In the genomic region with DNA sequence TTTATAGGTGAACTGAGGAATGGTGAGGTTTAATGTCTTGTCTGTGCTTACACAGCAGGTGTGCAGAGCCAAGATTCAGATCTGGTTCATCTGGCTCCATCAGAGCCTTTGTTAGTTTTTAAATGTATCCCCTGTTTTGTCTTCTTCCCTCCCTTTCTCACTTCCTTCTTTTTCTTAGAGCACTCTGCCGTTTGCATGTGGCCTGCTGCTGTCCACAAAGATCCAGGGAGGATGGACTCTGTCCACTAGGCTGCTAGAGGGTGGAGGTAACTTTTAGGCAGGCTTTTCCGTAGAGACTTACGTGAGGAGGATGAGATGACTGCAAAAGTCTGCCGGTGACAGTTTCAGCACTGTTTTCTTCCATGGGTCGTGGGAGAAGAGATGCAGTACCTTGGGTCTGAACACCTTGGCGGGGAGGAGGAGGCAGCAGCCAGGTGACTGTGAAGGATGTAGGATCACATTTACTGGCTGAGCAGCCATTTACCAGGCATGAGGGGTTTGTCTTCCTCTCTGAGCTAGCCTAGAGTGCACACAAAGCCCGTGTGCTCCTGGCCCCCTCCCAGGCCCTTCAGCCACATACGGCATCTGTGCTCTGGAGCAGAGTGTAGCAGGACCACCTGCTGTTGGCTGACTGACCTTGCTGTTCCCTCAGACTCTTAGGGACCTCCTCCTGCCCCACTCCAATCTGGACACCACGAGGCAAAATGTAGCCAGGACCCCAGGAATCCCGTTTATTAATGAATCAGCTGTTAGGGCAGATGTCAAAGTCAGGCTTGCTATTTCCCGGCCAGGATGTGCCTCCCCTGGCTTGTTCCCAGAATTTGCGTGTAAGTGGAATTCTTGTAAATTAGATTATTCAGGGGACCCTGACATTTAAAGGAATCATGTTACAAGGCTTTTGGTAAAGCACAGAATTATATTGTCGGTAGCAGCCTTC, we compare ENCODE assay signal across 9 cellular contexts. TPM values are rescaled to one million over a fixed set of nuclear protein-coding genes. Genes with fewer than 3 reads are reported as not detected.
DNase-seq lines count a peak whose midpoint lies in the region; ATAC-seq and TF ChIP-seq lines count a peak whose summit lies in the region.
"Had no signal": no experiment of that assay in that cellular context is flagged by ENCODE, and none has a peak within 500 bp of the region (broad histone marks: within the 10 kb centered on the region; RNA-seq: fewer than 3 reads in every experiment).

No MANE protein-coding gene starts in this region.

- H3K27me3 ChIP-seq in iPS-15b (ENCODE audit: control insufficient read depth, insufficient read depth, low read length) (peaks cover 2% of the 10 kb centered on the region), subcutaneous abdominal adipose tissue (ENCODE audit: control insufficient read depth in 5 of 5, insufficient read depth in 4 of 5, low read length in 5 of 5) (no peaks in the 10 kb centered on the region)

- H3K9me3 ChIP-seq in iPS-15b (ENCODE audit: control insufficient read depth, insufficient read depth, low read length): no peaks in the 10 kb centered on the region
- no peaks in the 10 kb centered on the region for H3K9me3 ChIP-seq in subcutaneous abdominal adipose tissue (ENCODE audit: control insufficient read depth in 5 of 5, low read length in 5 of 5)

- H3K9ac ChIP-seq in iPS-15b (ENCODE audit: low read depth, low read length) (peak overlapping the region; percentile 28), subcutaneous abdominal adipose tissue (ENCODE audit: low read length in 5 of 5) (peak overlapping the region in 4 of 5 donors; percentile 0 to 94 (median 52))

- no peaks in the 10 kb centered on the region for H3K27me3 Mint-ChIP-seq in activated CD4-positive, alpha-beta T cell treated with anti-CD3 and anti-CD28 coated beads, Interleukin-2, amount 10 ng/mL, durations not matched to agents 7 days and 5 days
- peaks cover under 1% of the 10 kb centered on the region; the same call in 1 of the 2 replicates for H3K27me3 Mint-ChIP-seq in WTC11 (ENCODE audit: low read depth)

- CTCF ChIA-PET in activated CD4-positive, alpha-beta T cell treated with anti-CD3 and anti-CD28 coated beads, Interleukin-2, amount 10 ng/mL, durations not matched to agents 7 days and 5 days (lab: Charles Lee): interaction anchor here (1.2 to 1.9 kb wide), 4 partner anchors 11 to 485 kb away, joined by 3 to 5 read pairs (median 4); no protein-coding TSS in a partner anchor
- CTCF ChIA-PET in WTC11 (lab: Charles Lee): interaction anchor here (0.8 to 1.3 kb wide), 3 partner anchors 91 to 496 kb away, joined by 3 to 4 read pairs (median 3); no protein-coding TSS in a partner anchor

- no peaks in the 10 kb centered on the region for H3K9me3 Mint-ChIP-seq in activated CD4-positive, alpha-beta T cell treated with anti-CD3 and anti-CD28 coated beads, Interleukin-2, amount 10 ng/mL, durations not matched to agents 7 days and 5 days
- no peaks in the 10 kb centered on the region for H3K9me3 Mint-ChIP-seq in WTC11

- peak overlapping the region; percentile 99 for H3K27ac Mint-ChIP-seq in activated CD4-positive, alpha-beta T cell treated with anti-CD3 and anti-CD28 coated beads, Interleukin-2, amount 10 ng/mL, durations not matched to agents 7 days and 5 days
- peak overlapping the region; percentile 76; the same call in 1 of the 2 replicates for H3K27ac Mint-ChIP-seq in WTC11

- H3K4me3 ChIP-seq in iPS-15b (ENCODE audit: low read depth, low read length): peak overlapping the region; percentile 92
- H3K4me3 ChIP-seq in subcutaneous abdominal adipose tissue (ENCODE audit: low read depth in 1 of 5, low read length in 5 of 5): peak overlapping the region; percentile 70 to 90 (median 88)

- TF ChIP-seq CTCF in WTC11 (IDR thresholded peaks at IDR 0.05): no peak

- H3K36me3 ChIP-seq in iPS-15b (ENCODE audit: control insufficient read depth, insufficient read depth, low read length): peaks cover 15% of the 10 kb centered on the region
- H3K36me3 ChIP-seq in subcutaneous abdominal adipose tissue (ENCODE audit: control insufficient read depth in 5 of 5, insufficient read depth in 5 of 5, low read length in 5 of 5): peaks cover 0 to 15% (median 4%) of the 10 kb centered on the region in 5 donors

- peak overlapping the region; percentile 88 for H3K4me3 Mint-ChIP-seq in activated CD4-positive, alpha-beta T cell treated with anti-CD3 and anti-CD28 coated beads, Interleukin-2, amount 10 ng/mL, durations not matched to agents 7 days and 5 days
- H3K4me3 Mint-ChIP-seq in WTC11: peak overlapping the region; percentile 85

- peaks cover 63% of the 10 kb centered on the region for H3K4me1 Mint-ChIP-seq in activated CD4-positive, alpha-beta T cell treated with anti-CD3 and anti-CD28 coated beads, Interleukin-2, amount 10 ng/mL, durations not matched to agents 7 days and 5 days
- peaks cover 53% of the 10 kb centered on the region for H3K4me1 Mint-ChIP-seq in WTC11

- no peak for DNase-seq in activated CD4-positive, alpha-beta T cell treated with anti-CD3 and anti-CD28 coated beads, Interleukin-2, amount 10 ng/mL, durations not matched to agents 7 days and 5 days
- DNase-seq in activated CD4-positive, alpha-beta T cell treated with anti-CD3 and anti-CD28 coated beads, Interleukin-2, amount 50 U/mL, for 48 hours: no peak
- no peak for DNase-seq in WTC11 (ENCODE audit: low spot score)
- DNase-seq in RKO (ENCODE audit: low spot score): no peak
- DNase-seq in amygdala (lab: John Stamatoyannopoulos, UW): no peak

- H3K4me1 ChIP-seq in iPS-15b (ENCODE audit: control insufficient read depth, insufficient read depth, low read length) (peaks cover 11% of the 10 kb centered on the region), subcutaneous abdominal adipose tissue (ENCODE audit: control insufficient read depth in 5 of 5, insufficient read depth in 5 of 5, low read length in 5 of 5) (peaks cover 0 to 54% (median 47%) of the 10 kb centered on the region in 5 donors)

- ATAC-seq in WTC11 (no peak), GM18511 (IDR thresholded peaks at IDR 0.05; ENCODE audit: unreplicated experiment) (no peak)

- peak overlapping the region; percentile 87 for H3K27ac ChIP-seq in subcutaneous abdominal adipose tissue (ENCODE audit: low read depth, low read length)

- POLR2A ChIA-PET in activated CD4-positive, alpha-beta T cell treated with anti-CD3 and anti-CD28 coated beads, Interleukin-2, amount 10 ng/mL, durations not matched to agents 7 days and 5 days (lab: Charles Lee): no interaction called here
- POLR2A ChIA-PET in WTC11 (lab: Charles Lee): no interaction called here

- peaks cover 10% of the 10 kb centered on the region for H3K36me3 Mint-ChIP-seq in activated CD4-positive, alpha-beta T cell treated with anti-CD3 and anti-CD28 coated beads, Interleukin-2, amount 10 ng/mL, durations not matched to agents 7 days and 5 days (ENCODE audit: low read depth)
- peaks cover 15% of the 10 kb centered on the region for H3K36me3 Mint-ChIP-seq in WTC11

TF ChIP-seq in WTC11, 78 proteins besides CTCF, POLR2A, EP300 and RAD21:
- TF ChIP-seq ZNF317 (CRISPR knock-in tag; IDR thresholded peaks at IDR 0.05; ENCODE audit: borderline replicate concordance, low read depth) (no peak), OVOL2 (CRISPR knock-in tag; IDR thresholded peaks at IDR 0.05; ENCODE audit: borderline replicate concordance) (no peak)
- TF ChIP-seq, protein P1, sequence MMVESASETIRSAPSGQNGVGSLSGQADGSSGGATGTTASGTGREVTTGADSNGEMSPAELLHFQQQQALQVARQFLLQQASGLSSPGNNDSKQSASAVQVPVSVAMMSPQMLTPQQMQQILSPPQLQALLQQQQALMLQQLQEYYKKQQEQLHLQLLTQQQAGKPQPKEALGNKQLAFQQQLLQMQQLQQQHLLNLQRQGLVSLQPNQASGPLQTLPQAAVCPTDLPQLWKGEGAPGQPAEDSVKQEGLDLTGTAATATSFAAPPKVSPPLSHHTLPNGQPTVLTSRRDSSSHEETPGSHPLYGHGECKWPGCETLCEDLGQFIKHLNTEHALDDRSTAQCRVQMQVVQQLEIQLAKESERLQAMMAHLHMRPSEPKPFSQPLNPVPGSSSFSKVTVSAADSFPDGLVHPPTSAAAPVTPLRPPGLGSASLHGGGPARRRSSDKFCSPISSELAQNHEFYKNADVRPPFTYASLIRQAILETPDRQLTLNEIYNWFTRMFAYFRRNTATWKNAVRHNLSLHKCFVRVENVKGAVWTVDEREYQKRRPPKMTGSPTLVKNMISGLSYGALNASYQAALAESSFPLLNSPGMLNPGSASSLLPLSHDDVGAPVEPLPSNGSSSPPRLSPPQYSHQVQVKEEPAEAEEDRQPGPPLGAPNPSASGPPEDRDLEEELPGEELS (CRISPR knock-in tag; IDR thresholded peaks at IDR 0.05): no peak

RNA-seq across cellular contexts. Expression of a gene that starts 1.9 kb away (rescaled TPM):
- 10 to 100 TPM; 28.5 to 33.9 TPM for total RNA-seq in activated CD4-positive, alpha-beta T cell treated with anti-CD3 and anti-CD28 coated beads, Interleukin-2, amount 10 ng/mL, durations not matched to agents 7 days and 5 days
- 55.4 to 71.1 TPM (median 58.1 TPM) in 3 replicates for total RNA-seq in WTC11 (2021)

RNA-seq across cellular contexts. Expression of a gene that starts 6.9 kb away (rescaled TPM):
- not detected for total RNA-seq in activated CD4-positive, alpha-beta T cell treated with anti-CD3 and anti-CD28 coated beads, Interleukin-2, amount 10 ng/mL, durations not matched to agents 7 days and 5 days
- total RNA-seq in WTC11 (2021): 0.11 TPM in 1 of 3 replicates, not detected in the others
- total RNA-seq: HT-29 had no signal

RNA-seq across cellular contexts. Expression of a gene that starts 14.1 kb away (rescaled TPM):
- 10 to 100 TPM; 24.1 to 26.6 TPM for total RNA-seq in activated CD4-positive, alpha-beta T cell treated with anti-CD3 and anti-CD28 coated beads, Interleukin-2, amount 10 ng/mL, durations not matched to agents 7 days and 5 days
- 19.3 to 20.0 TPM (median 19.7 TPM) in 3 replicates for total RNA-seq in WTC11 (2021)

RNA-seq across cellular contexts. Expression of a gene that starts 37.6 kb away (rescaled TPM):
- total RNA-seq in activated CD4-positive, alpha-beta T cell treated with anti-CD3 and anti-CD28 coated beads, Interleukin-2, amount 10 ng/mL, durations not matched to agents 7 days and 5 days: under 1 TPM in 1 of 2 experiments, not detected in 1; 0.15 TPM
- 6.9 to 10.7 TPM (median 8.2 TPM) in 3 replicates for total RNA-seq in WTC11 (2021)
- total RNA-seq: HT-29 had no signal
